Comparison of ENCODE assay signal across 8 cellular contexts in genomic region chr1:161749509-161750407, GRCh38. TPM values are rescaled to one million over a fixed set of nuclear protein-coding genes. Genes with fewer than 3 reads are reported as not detected.
A peak's percentile ranks its signal among the peaks of the same experiment; 100 is the strongest.
DNase-seq lines count a peak whose midpoint lies in the region; ATAC-seq, FAIRE-seq and TF ChIP-seq lines count a peak whose summit lies in the region.

DUSP12 (plus strand) TSS chr1:161749786; CDS start chr1:161749802, 16 bp downstream.

- FAIRE-seq in small intestine (lab: Jason Lieb, UNC) = no peak

- peak within 1 kb of the TSS; percentile 97 for H3K4me3 ChIP-seq in AG04449 (ENCODE audit: low read depth, low read length)
- H3K4me3 ChIP-seq in WERI-Rb-1 (ENCODE audit: low read depth, low read length) = peak within 1 kb of the TSS; percentile 89
- peak within 1 kb of the TSS; percentile 62 to 97 (median 85) for H3K4me3 ChIP-seq in mammary epithelial cell (replicated peaks in 1 of 3; ENCODE audit: insufficient read depth in 1 of 3, low read depth in 2 of 3, low read length in 3 of 3)
- peak within 1 kb of the TSS; percentile 65 to 90 for H3K4me3 ChIP-seq in small intestine (ENCODE audit: low read depth in 1 of 2, low read length in 2 of 2)

- 3% methylated on average over 46 of the region's 65 CpGs for WGBS in mammary epithelial cell (ENCODE audit: low coverage, missing lambda C conversion rate)
- WGBS in small intestine, 3 donors = 0% methylated on average over 63 to 65 of the region's 65 CpGs

- peaks cover 44% of the 10 kb centered on the region for H3K36me3 ChIP-seq in WERI-Rb-1
- peaks cover 31% of the 10 kb centered on the region for H3K36me3 ChIP-seq in mammary epithelial cell (ENCODE audit: insufficient read depth, low read length)
- peaks cover 0 to 2% of the 10 kb centered on the region in 2 donors for H3K36me3 ChIP-seq in small intestine (ENCODE audit: control insufficient read depth in 2 of 2, insufficient read depth in 2 of 2, low read length in 2 of 2)

- DNase-seq in AG04449 (ENCODE audit: low read depth, low spot score) (peak; percentile 72), NCI-H2196 (lab: John Stamatoyannopoulos, UW; ENCODE audit: unreplicated experiment) (peak; percentile 94), WERI-Rb-1 (peak; percentile 99), mammary epithelial cell (peak; percentile 94), iPS-NIHi11 (ENCODE audit: low spot score) (peak; percentile 93), small intestine (peak; percentile 92)

- peak; percentile 47 for TF ChIP-seq CTCF in AG04449 (IDR thresholded peaks at IDR 0.05; ENCODE audit: insufficient read depth, low read length, missing control alignments)
- peak; percentile 54 for TF ChIP-seq CTCF in WERI-Rb-1 (IDR thresholded peaks at IDR 0.05; ENCODE audit: low read depth, low read length)
- peak in 1 of 2 donors; percentile 28 for TF ChIP-seq CTCF in mammary epithelial cell (conservative IDR thresholded peaks at IDR 0.05 in 1 of 2, IDR thresholded peaks at IDR 0.05 in 1 of 2; ENCODE audit: extremely low read depth in 1 of 2, insufficient read depth in 1 of 2, low read depth in 1 of 2, low read length in 2 of 2)

- no peaks in the 10 kb centered on the region for H4K20me1 ChIP-seq in mammary epithelial cell (ENCODE audit: insufficient read depth, low read length)

- CTCF ChIA-PET in AG04449 (lab: Yijun Ruan, JAX) (interaction anchor here (0.6 to 7.9 kb wide), 13 partner anchors 9 to 289 kb away, joined by 3 to 77 read pairs (median 4); no protein-coding TSS in a partner anchor), mammary epithelial cell (lab: Charles Lee; ENCODE audit: low non-redundant PET) (interaction anchor here (0.6 kb wide), 1 partner anchor 287 kb away, joined by 4 read pairs; no protein-coding TSS in a partner anchor)

- H3K27me3 ChIP-seq in WERI-Rb-1 (ENCODE audit: insufficient read depth, low read depth, severe bottlenecking) (peaks cover 36% of the 10 kb centered on the region), mammary epithelial cell (ENCODE audit: insufficient read depth, low read length) (no peaks in the 10 kb centered on the region), small intestine (ENCODE audit: control insufficient read depth in 2 of 2, insufficient read depth in 2 of 2, low read length in 2 of 2) (no peaks in the 10 kb centered on the region)

- H3K9me3 ChIP-seq in WERI-Rb-1 (ENCODE audit: severe bottlenecking) (no peaks in the 10 kb centered on the region), mammary epithelial cell (replicated peaks; ENCODE audit: insufficient read depth, low read length) (no peaks in the 10 kb centered on the region), small intestine (ENCODE audit: control insufficient read depth, low read depth) (no peaks in the 10 kb centered on the region)

- H3K27ac ChIP-seq in WERI-Rb-1 = peak within 1 kb of the TSS; percentile 97
- H3K27ac ChIP-seq in mammary epithelial cell (ENCODE audit: insufficient read depth, low read depth, low read length) = peak within 1 kb of the TSS; percentile 77
- peak within 1 kb of the TSS; percentile 84 to 96 for H3K27ac ChIP-seq in small intestine (ENCODE audit: low read depth in 1 of 2, low read length in 1 of 2)

- H3K4me1 ChIP-seq in mammary epithelial cell (ENCODE audit: insufficient read depth, low read length) (peaks cover 12% of the 10 kb centered on the region), small intestine (ENCODE audit: control insufficient read depth in 2 of 2, insufficient read depth in 1 of 2, low read depth in 1 of 2, low read length in 1 of 2) (peaks cover 0 to 8% of the 10 kb centered on the region in 2 donors)

- TSS peak; percentile 13 for BruUV-seq in mammary epithelial cell (replicated peaks; lab: Mats Ljungman, UMichigan)

- in situ Hi-C loops in mammary epithelial cell (cut with MboI; ENCODE audit: low sequenced_read_pairs in 2 of 2) = loop anchor here in 1 of 2 donors (25.0 kb wide), 2 partner anchors 212 to 562 kb away; partner anchors contain the start of genes ADAMTS4, B4GALT3 and FCGR3A

- peak within 1 kb of the TSS; percentile 72 for H3K4me2 ChIP-seq in mammary epithelial cell (ENCODE audit: insufficient read depth, low read depth, low read length)

- POLR2A ChIA-PET in AG04449 (lab: Yijun Ruan, JAX) = interaction anchor here (0.5 to 1.4 kb wide), 6 partner anchors 11 to 562 kb away, joined by 3 to 4 read pairs (median 4); partner anchors contain the start of gene ATF6

- peak within 1 kb of the TSS; percentile 91 for H2AFZ ChIP-seq in mammary epithelial cell (ENCODE audit: low read depth, low read length)

- peak within 1 kb of the TSS; percentile 82 for H3K9ac ChIP-seq in mammary epithelial cell (ENCODE audit: insufficient read depth, low read length)

- peaks cover 39% of the 10 kb centered on the region for H3K79me2 ChIP-seq in mammary epithelial cell (ENCODE audit: insufficient read depth, low read length)

- ATAC-seq in GM18867 (IDR thresholded peaks at IDR 0.05; ENCODE audit: unreplicated experiment) (peak; percentile 93), HG03103 (IDR thresholded peaks at IDR 0.05; ENCODE audit: low read depth, unreplicated experiment) (peak; percentile 97)

- intact Hi-C loops in mammary epithelial cell (cut with micrococcal nuclease) = loop anchor here (1.0 to 10.0 kb wide), 3 partner anchors 17 to 565 kb away; partner anchors contain the start of gene ATF6

- dilution Hi-C loops in mammary epithelial cell (cut with HindIII; ENCODE audit: low sequenced_read_pairs) = no loop called here

RNA-seq across cellular contexts. Expression of gene DUSP12, which starts in this region (rescaled TPM):
- 10 to 100 TPM; 22.3 to 32.4 TPM for total RNA-seq in mammary epithelial cell
- 21.4 TPM for polyA plus RNA-seq in mammary epithelial cell
- 1.4 TPM for polyA minus RNA-seq in mammary epithelial cell
- 10 to 100 TPM in 2 of 3 donors, 1 to 10 TPM in 1; 9.4 to 22.4 (median 22.2) TPM for polyA plus RNA-seq in small intestine

Comparison
In these comparisons a context has a peak if more than half of its experiments do, and no peak if none do; other contexts are left out.
1. Peak in every context shown above with its lines: DNase-seq, ATAC-seq, H3K4me3 ChIP-seq and H3K27ac ChIP-seq.